ENCODE assay signal across 22 cellular contexts in the genomic region with DNA sequence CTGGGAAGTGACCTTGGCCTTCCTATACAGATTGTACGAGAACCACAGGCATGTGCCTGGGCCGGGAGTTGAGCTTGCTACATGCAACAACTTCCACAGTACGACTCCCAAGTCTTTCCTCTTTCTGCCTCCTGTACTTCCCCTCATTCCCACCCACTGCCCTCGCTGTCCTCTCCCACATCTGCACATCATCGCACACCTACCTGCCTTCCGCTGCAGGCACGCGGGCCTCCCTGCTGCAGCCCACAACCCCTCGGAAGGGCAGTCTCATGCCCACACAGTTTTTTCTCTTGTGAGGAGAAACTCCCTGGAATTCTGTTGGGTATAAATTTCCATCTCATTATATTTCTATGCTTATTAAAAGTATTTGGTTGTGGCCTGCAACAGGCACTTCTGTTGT.
A peak's percentile ranks its signal among the peaks of the same experiment; 100 is the strongest.
DNase-seq lines count a peak whose midpoint lies in the region; ATAC-seq, FAIRE-seq and TF ChIP-seq lines count a peak whose summit lies in the region.
"Had no signal": no experiment of that assay in that cellular context is flagged by ENCODE, and none has a peak within 500 bp of the region (broad histone marks: within the 10 kb centered on the region; RNA-seq: fewer than 3 reads in every experiment).

No MANE protein-coding gene starts in this region.

- H3K4me2 ChIP-seq in H9 (ENCODE audit: insufficient read depth, insufficient read length, low read length) = no peak overlapping the region
- H3K4me2 ChIP-seq: A549, GM23338 had no signal

- peak; percentile 15 for DNase-seq in activated CD8-positive, alpha-beta memory T cell treated with anti-CD3 and anti-CD28 coated beads, Interleukin-2, amount 50 U/mL, for 48 hours
- no peak for DNase-seq in activated CD8-positive, alpha-beta memory T cell treated with anti-CD3 and anti-CD28 coated beads, Interleukin-2, amount 50 U/mL, for 4 hours
- DNase-seq in H9 (peak; percentile 3), mesenteric fat pad (ENCODE audit: low spot score) (peak; percentile 69), upper lobe of right lung (peak; percentile 20), GM12891 (ENCODE audit: insufficient read length, low spot score) (no peak), LoVo (ENCODE audit: low spot score) (no peak)
- DNase-seq: AML-193; CD4-positive, alpha-beta T cell; IMR-90 had no signal

- H3K27me3 ChIP-seq in H9 (ENCODE audit: insufficient read depth, low read length) (no peaks in the 10 kb centered on the region), upper lobe of right lung (no peaks in the 10 kb centered on the region)

- H3K23me2 ChIP-seq in H9 (ENCODE audit: insufficient read length, low read depth, low read length, poor library complexity, severe bottlenecking) = no peaks in the 10 kb centered on the region

- H2BK120ac ChIP-seq in H9 (ENCODE audit: low read depth, low read length, poor library complexity, severe bottlenecking) = no peak overlapping the region

- no peak overlapping the region for H2AFZ ChIP-seq in H9 (ENCODE audit: low read length)
- H2AFZ ChIP-seq: GM23338 had no signal

- WGBS in H9 (ENCODE audit: extremely low coverage, insufficient read length, low lambda C conversion rate) = no CpG with 5 or more reads among the region's 9 CpGs

- FAIRE-seq in GM12891 (lab: Jason Lieb, UNC) = no peak
- FAIRE-seq: A549, D721Med, G401.6, GM12892, GM18507, H54, HTR-8/SVneo had no signal

- intact Hi-C loops in upper lobe of right lung (cut with DNase I) = no loop called here

- H3T11ph ChIP-seq in H9 (ENCODE audit: low read length) = no peak overlapping the region

- no peak overlapping the region for H3K56ac ChIP-seq in H9 (ENCODE audit: insufficient read length, low read depth, low read length)

- H2AK5ac ChIP-seq in H9 (ENCODE audit: insufficient read length, low read length) = no peak overlapping the region

- H3K79me2 ChIP-seq in H9 (ENCODE audit: insufficient read depth, low read length) = no peaks in the 10 kb centered on the region

- no peak overlapping the region for H3K14ac ChIP-seq in H9 (ENCODE audit: insufficient read depth, low read length)

- H3K23ac ChIP-seq in H9 (ENCODE audit: insufficient read length, low read depth, low read length) = no peak overlapping the region

- H3K4me1 Mint-ChIP-seq in H9 = no peaks in the 10 kb centered on the region
- H3K4me1 Mint-ChIP-seq: GM23338 had no signal

- no peak overlapping the region for H3K4me3 ChIP-seq in upper lobe of right lung
- H3K4me3 ChIP-seq: A549, GM23338 had no signal

- H3K4me3 Mint-ChIP-seq in H9 = no peak overlapping the region
- H3K4me3 Mint-ChIP-seq: CD4-positive, alpha-beta T cell; GM23338 had no signal

- H4K20me1 ChIP-seq in H9 (ENCODE audit: control insufficient read depth, insufficient read depth, insufficient read length) = no peaks in the 10 kb centered on the region

- no peak overlapping the region for H4K8ac ChIP-seq in H9 (replicated peaks; ENCODE audit: insufficient read length, low read depth, low read length)

- H2BK20ac ChIP-seq in H9 (ENCODE audit: low read depth, low read length, poor library complexity, severe bottlenecking) = no peak overlapping the region

- no peaks in the 10 kb centered on the region for H3K9me3 ChIP-seq in H9 (ENCODE audit: control insufficient read depth, low read depth, low read length)
- no peaks in the 10 kb centered on the region for H3K9me3 ChIP-seq in upper lobe of right lung
- H3K9me3 ChIP-seq: A549, Caco-2 had no signal

- H3K27me3 Mint-ChIP-seq in H9 (ENCODE audit: low read depth) = peaks cover 2% of the 10 kb centered on the region; the same call in 1 of the 2 replicates
- H3K27me3 Mint-ChIP-seq: CD4-positive, alpha-beta T cell had no signal

- H3K4me1 ChIP-seq in H9 (ENCODE audit: insufficient read depth, low read length) = no peaks in the 10 kb centered on the region
- no peaks in the 10 kb centered on the region for H3K4me1 ChIP-seq in upper lobe of right lung
- H3K4me1 ChIP-seq: A549, Caco-2 had no signal

- H2BK5ac ChIP-seq in H9 (ENCODE audit: insufficient read length, low read length) = no peak overlapping the region

- no peak overlapping the region for H2BK15ac ChIP-seq in H9 (ENCODE audit: low read depth, low read length)

- peaks cover 4 to 9% (median 8%) of the 10 kb centered on the region in 3 experiments; a peak in 4 of 7 replicates for H3K36me3 Mint-ChIP-seq in H9 (ENCODE audit: insufficient read depth in 1 of 3, low read depth in 3 of 3)

- H3K27ac ChIP-seq in H9 (ENCODE audit: insufficient read length, low read depth, low read length) (no peak overlapping the region), upper lobe of right lung (no peak overlapping the region)
- H3K27ac ChIP-seq: 22Rv1, A549, C4-2B had no signal

- no peak overlapping the region for H3K9ac ChIP-seq in H9 (ENCODE audit: extremely low read depth, insufficient read length, low read length)

- H3K4ac ChIP-seq in H9 (ENCODE audit: low read depth, low read length) = no peak overlapping the region

- peaks cover 17 to 28% of the 10 kb centered on the region in 2 experiments for H3K9me3 Mint-ChIP-seq in H9
- H3K9me3 Mint-ChIP-seq: CD4-positive, alpha-beta T cell had no signal

- no peak overlapping the region for H3K27ac Mint-ChIP-seq in H9
- H3K27ac Mint-ChIP-seq: CD4-positive, alpha-beta T cell; GM23338 had no signal

- no peaks in the 10 kb centered on the region for H3K79me1 ChIP-seq in H9 (ENCODE audit: insufficient read depth, low read depth, low read length, poor library complexity, severe bottlenecking)

- no peak overlapping the region for H4K91ac ChIP-seq in H9 (ENCODE audit: insufficient read length, low read depth, low read length)

- H3K36me3 ChIP-seq in upper lobe of right lung = no peaks in the 10 kb centered on the region

- no peak overlapping the region for H4K5ac ChIP-seq in H9 (ENCODE audit: insufficient read length, low read depth, low read length)

- no peak for TF ChIP-seq POLR2A in GM12891 (IDR thresholded peaks at IDR 0.05; ENCODE audit: low read depth, low read length)

- TF ChIP-seq CTCF in H9 (conservative IDR thresholded peaks at IDR 0.05) (no peak), upper lobe of right lung (IDR thresholded peaks at IDR 0.05) (no peak)

- no peak for ATAC-seq in upper lobe of right lung
- ATAC-seq: A549, GM23338, HCT116 had no signal

- no peak overlapping the region for H2BK12ac ChIP-seq in H9 (ENCODE audit: insufficient read length, low read depth, low read length)

- no peak overlapping the region for H3K18ac ChIP-seq in H9 (ENCODE audit: insufficient read length, low read depth, low read length)

TF ChIP-seq in GM12891, 5 proteins besides CTCF, POLR2A, EP300 and RAD21:
- TF ChIP-seq TAF1 (IDR thresholded peaks at IDR 0.05; ENCODE audit: low read depth, low read length) (no peak), SPI1 (IDR thresholded peaks at IDR 0.05; ENCODE audit: low read depth, low read length) (no peak), POU2F2 (IDR thresholded peaks at IDR 0.05; ENCODE audit: low read depth, low read length) (no peak), PAX5 (IDR thresholded peaks at IDR 0.05; ENCODE audit: insufficient read depth, low read length, severe bottlenecking) (no peak), POLR2AphosphoS5 (IDR thresholded peaks at IDR 0.05; ENCODE audit: low read depth, low read length) (no peak)

Comparison
In these comparisons a context has a peak if more than half of its experiments do, and no peak if none do; other contexts are left out.
1. DNase-seq: peak in activated CD8-positive, alpha-beta memory T cell treated with anti-CD3 and anti-CD28 coated beads, Interleukin-2, amount 50 U/mL, for 48 hours (single experiment), H9 (single experiment), mesenteric fat pad (single experiment) and upper lobe of right lung (single experiment); none in activated CD8-positive, alpha-beta memory T cell treated with anti-CD3 and anti-CD28 coated beads, Interleukin-2, amount 50 U/mL, for 4 hours (single experiment), GM12891 (single experiment) and LoVo (single experiment).